Comparison of ENCODE assay signal across 8 cellular contexts in genomic region chr6:37048851-37049734, GRCh38. TPM values are rescaled to one million over a fixed set of nuclear protein-coding genes. Genes with fewer than 3 reads are reported as not detected.
A peak's percentile ranks its signal among the peaks of the same experiment; 100 is the strongest.
DNase-seq lines count a peak whose midpoint lies in the region; TF ChIP-seq lines count a peak whose summit lies in the region.

No MANE protein-coding gene starts in this region.

- no peaks in the 10 kb centered on the region for H3K9me3 ChIP-seq in KOPT-K1 (ENCODE audit: insufficient read depth, low read length, poor library complexity, severe bottlenecking)

- no peak for TF ChIP-seq CTCF in fibroblast of the aortic adventitia (IDR thresholded peaks at IDR 0.05; ENCODE audit: insufficient read depth, low read length)

- H3K36me3 ChIP-seq in KOPT-K1 (ENCODE audit: insufficient read depth, low read length) = no peaks in the 10 kb centered on the region

- H3K27ac ChIP-seq in KOPT-K1 (ENCODE audit: low read depth, low read length, poor library complexity, severe bottlenecking) = peak overlapping the region; percentile 99

- no peak overlapping the region for H3K4me3 ChIP-seq in fibroblast of the aortic adventitia (ENCODE audit: low read depth, low read length)

- DNase-seq in activated gamma-delta T cell treated with Interleukin-2 at 50 U/mL for 16 hours = peak; percentile 71
- no peak for DNase-seq in activated gamma-delta T cell (lab: John Stamatoyannopoulos, UW)
- peak; percentile 70 for DNase-seq in activated T-cell treated with anti-CD3 and anti-CD28 coated beads for 24 hours (ENCODE audit: low read depth)
- peak; percentile 84 for DNase-seq in fibroblast of the aortic adventitia (ENCODE audit: low read depth)
- DNase-seq in stimulated activated CD4-positive, alpha-beta T cell treated with anti-CD3 and anti-CD28 coated beads, Interleukin-15, amount 100 ng/mL, for 1 hour (ENCODE audit: low read depth in 1 of 2, low spot score in 1 of 2) = peak; percentile 45 to 50
- DNase-seq in retina = no peak
- DNase-seq in cerebellar nuclear complex (lab: John Stamatoyannopoulos, UW) = no peak

RNA-seq across cellular contexts. Expression of gene FGD2, which starts 43.6 kb away (rescaled TPM):
- total RNA-seq in fibroblast of the aortic adventitia (ENCODE audit: low replicate concordance) = not detected in 2 replicates

Comparison
In these comparisons a context has a peak if more than half of its experiments do, and no peak if none do; other contexts are left out.
1. DNase-seq: peak in activated gamma-delta T cell treated with Interleukin-2 at 50 U/mL for 16 hours (single experiment), activated T-cell treated with anti-CD3 and anti-CD28 coated beads for 24 hours (single experiment), fibroblast of the aortic adventitia (single experiment) and stimulated activated CD4-positive, alpha-beta T cell treated with anti-CD3 and anti-CD28 coated beads, Interleukin-15, amount 100 ng/mL, for 1 hour (2 of 2); none in activated gamma-delta T cell (single experiment), retina (single experiment) and cerebellar nuclear complex (0 of 2).